In genomic region chr14:100486025-100486828, GRCh38 we compare ENCODE assay signal across 8 cellular contexts.
DNase-seq lines count a peak whose midpoint lies in the region; ATAC-seq, FAIRE-seq and TF ChIP-seq lines count a peak whose summit lies in the region.

No MANE protein-coding gene starts in this region.

- peak; percentile 57 for ATAC-seq in HG02588 (IDR thresholded peaks at IDR 0.05; ENCODE audit: unreplicated experiment)
- no peak for ATAC-seq in GM19324 (IDR thresholded peaks at IDR 0.05; ENCODE audit: low FRiP score, unreplicated experiment)

- TF ChIP-seq POLR2A in GM12892 (IDR thresholded peaks at IDR 0.05; ENCODE audit: low read depth, low read length), result no peak

- peak; percentile 53 for DNase-seq in GM12892 (ENCODE audit: insufficient read length)
- peak; percentile 68 for DNase-seq in NCI-H187 treated with DMSO at 0.1 percent for 48 hours (lab: John Stamatoyannopoulos, UW)
- peak; percentile 23 to 45 for DNase-seq in activated CD4-positive, alpha-beta T cell treated with anti-CD3 and anti-CD28 coated beads for 24 hours (ENCODE audit: low read depth in 2 of 2)
- peak; percentile 33 to 68 for DNase-seq in dermis microvascular lymphatic vessel endothelial cell (ENCODE audit: low read depth in 2 of 2)
- DNase-seq in myocyte (ENCODE audit: low read depth), result peak; percentile 86
- DNase-seq in superior temporal gyrus (ENCODE audit: extremely low spot score), result peak; percentile 57

- no peak for FAIRE-seq in GM12892 (lab: Jason Lieb, UNC)

Comparison
In these comparisons a context has a peak if more than half of its experiments do, and no peak if none do; other contexts are left out.
1. DNase-seq: peak in every context shown above with its lines; median percentile 86 in myocyte; 68 in NCI-H187 treated with DMSO at 0.1 percent for 48 hours; 57 in superior temporal gyrus; 53 in GM12892; 50 in dermis microvascular lymphatic vessel endothelial cell; 34 in activated CD4-positive, alpha-beta T cell treated with anti-CD3 and anti-CD28 coated beads for 24 hours.